15 cellular contexts compared by ENCODE assay signal in genomic region chr18:70292628-70293027, GRCh38. TPM values are rescaled to one million over a fixed set of nuclear protein-coding genes. Genes with fewer than 3 reads are reported as not detected.
DNase-seq lines count a peak whose midpoint lies in the region; ATAC-seq and TF ChIP-seq lines count a peak whose summit lies in the region.
"Had no signal": no experiment of that assay in that cellular context is flagged by ENCODE, and none has a peak within 500 bp of the region (broad histone marks: within the 10 kb centered on the region; RNA-seq: fewer than 3 reads in every experiment).

No MANE protein-coding gene starts in this region.

- POLR2A ChIA-PET in PC-9 (lab: Charles Lee; ENCODE audit: unreplicated experiment): no interaction called here

- in situ Hi-C loops in transverse colon (cut with MboI; ENCODE audit: low pct_ligation_motif_present in 1 of 4, low pct_unique_long_range_greater_than_20kb in 1 of 4, low sequenced_read_pairs in 3 of 4): loop anchor here in 1 of 4 donors (25.0 kb wide), 1 partner anchor 145 kb away; no protein-coding TSS in a partner anchor

- no peaks in the 10 kb centered on the region for H3K27me3 ChIP-seq in right cardiac atrium (ENCODE audit: control insufficient read depth, insufficient read depth)
- no peaks in the 10 kb centered on the region for H3K27me3 ChIP-seq in PC-9 (ENCODE audit: insufficient read depth, low read depth)
- H3K27me3 ChIP-seq in transverse colon: no peaks in the 10 kb centered on the region
- no peaks in the 10 kb centered on the region for H3K27me3 ChIP-seq in upper lobe of left lung
- H3K27me3 ChIP-seq: stomach had no signal

- peaks cover 10% of the 10 kb centered on the region for H3K4me1 ChIP-seq in right cardiac atrium (ENCODE audit: control insufficient read depth, insufficient read depth, low read length)
- H3K4me1 ChIP-seq in PC-9 (replicated peaks; ENCODE audit: insufficient read depth): peaks cover 61% of the 10 kb centered on the region
- peaks cover 19 to 73% (median 46%) of the 10 kb centered on the region in 4 donors for H3K4me1 ChIP-seq in transverse colon
- peaks cover 19 to 41% (median 36%) of the 10 kb centered on the region in 4 donors for H3K4me1 ChIP-seq in upper lobe of left lung

- no peak for ATAC-seq in right cardiac atrium
- ATAC-seq in left cardiac atrium: no peak
- ATAC-seq in upper lobe of left lung (ENCODE audit: low FRiP score in 2 of 2): no peak

- H3K4me3 ChIP-seq in right cardiac atrium (ENCODE audit: low read length) (no peak overlapping the region), PC-9 (no peak overlapping the region), fibroblast of villous mesenchyme (ENCODE audit: low read depth, low read length) (peak overlapping the region; percentile 18), transverse colon (no peak overlapping the region), upper lobe of left lung (no peak overlapping the region)
- H3K4me3 ChIP-seq: SK-N-MC, stomach had no signal

- H3K27ac ChIP-seq in right cardiac atrium (ENCODE audit: low read length): peak overlapping the region; percentile 2
- H3K27ac ChIP-seq in PC-9: no peak overlapping the region
- H3K27ac ChIP-seq in transverse colon: peak overlapping the region; percentile 62 to 93 (median 82)
- no peak overlapping the region for H3K27ac ChIP-seq in upper lobe of left lung
- H3K27ac ChIP-seq: SK-N-MC had no signal

- no peak for TF ChIP-seq CTCF in PC-9 (conservative IDR thresholded peaks at IDR 0.05)
- TF ChIP-seq CTCF in fibroblast of villous mesenchyme (IDR thresholded peaks at IDR 0.05; ENCODE audit: insufficient read depth, low read depth, low read length): no peak
- TF ChIP-seq CTCF in transverse colon (IDR thresholded peaks at IDR 0.05): no peak
- TF ChIP-seq CTCF in upper lobe of left lung (IDR thresholded peaks at IDR 0.05): no peak

- WGBS in right cardiac atrium: 61% methylated on average over 5 of the region's 5 CpGs
- 57 to 89% methylated on average over 2 to 5 of the region's 5 CpGs for WGBS in transverse colon (ENCODE audit: low coverage in 1 of 2), 2 donors
- WGBS in upper lobe of left lung, 2 donors: 76% methylated on average over 5 of the region's 5 CpGs

- H4K20me1 ChIP-seq in PC-9 (ENCODE audit: insufficient read depth): peaks cover 45% of the 10 kb centered on the region

- no peak for DNase-seq in right cardiac atrium
- DNase-seq in left cardiac atrium: no peak
- DNase-seq in PC-9: no peak
- no peak for DNase-seq in fibroblast of villous mesenchyme (ENCODE audit: low read depth)
- peak; percentile 53 for DNase-seq in transverse colon
- no peak for DNase-seq in hepatic stellate cell (ENCODE audit: low spot score)
- DNase-seq in AML-193 (lab: John Stamatoyannopoulos, UW): no peak
- DNase-seq in upper lobe of left lung: no peak
- DNase-seq: activated CD4-positive, alpha-beta T cell treated with anti-CD3 and anti-CD28 coated beads, Interleukin-2, amount 50 U/mL, for 1 hour; activated naive CD4-positive, alpha-beta T cell treated with Interleukin-2 at 50 U/mL for 16 hours; mesendoderm; NCI-H2029 treated with DMSO at 0.1 percent for 48 hours; NCI-H510A; stomach had no signal

- peak overlapping the region; percentile 94 for H3K4me2 ChIP-seq in PC-9

- TF ChIP-seq EP300 in transverse colon (IDR thresholded peaks at IDR 0.05; ENCODE audit: low read depth) (no peak), upper lobe of left lung (IDR thresholded peaks at IDR 0.05) (no peak)

- H3K9me3 ChIP-seq in right cardiac atrium (ENCODE audit: control insufficient read depth, low read length) (no peaks in the 10 kb centered on the region), PC-9 (ENCODE audit: insufficient read depth, low read depth) (no peaks in the 10 kb centered on the region), transverse colon (no peaks in the 10 kb centered on the region), upper lobe of left lung (no peaks in the 10 kb centered on the region)
- H3K9me3 ChIP-seq: stomach had no signal

- CTCF ChIA-PET in PC-9 (lab: Charles Lee): no interaction called here

- no peaks in the 10 kb centered on the region for H3K9me2 ChIP-seq in PC-9 (ENCODE audit: insufficient read depth)

- intact Hi-C loops in right cardiac atrium (cut with DNase I) (loop anchor here in 3 of 4 donors (10.0 kb wide), 2 partner anchors 88 to 132 kb away; partner anchors contain the start of gene RTTN (in 3 of the 3)), left cardiac atrium (cut with DNase I) (loop anchor here in 1 of 2 donors (10.0 kb wide), 1 partner anchor 132 kb away; no protein-coding TSS in a partner anchor), PC-9 (cut with micrococcal nuclease; ENCODE audit: unreplicated experiment) (loop anchor here (5.0 kb wide), 1 partner anchor 140 kb away; no protein-coding TSS in a partner anchor), transverse colon (cut with DNase I; ENCODE audit: low total_unique reads) (no loop called here)

- no peak for TF ChIP-seq POLR2A in transverse colon (IDR thresholded peaks at IDR 0.05)
- TF ChIP-seq POLR2A in upper lobe of left lung (IDR thresholded peaks at IDR 0.05): no peak

- H3F3A ChIP-seq in PC-9 (ENCODE audit: insufficient read depth, low read depth): peaks cover 7% of the 10 kb centered on the region

- H2AFZ ChIP-seq in PC-9: no peak overlapping the region

- peaks cover 81% of the 10 kb centered on the region for H3K79me2 ChIP-seq in PC-9 (ENCODE audit: low read depth)

- BruUV-seq in PC-9 (replicated peaks; lab: Mats Ljungman, UMichigan): no TSS peak

- H3K36me3 ChIP-seq in PC-9 (ENCODE audit: low read depth): peaks cover 16% of the 10 kb centered on the region; the same call in 1 of the 2 replicates
- H3K36me3 ChIP-seq in transverse colon: no peaks in the 10 kb centered on the region
- no peaks in the 10 kb centered on the region for H3K36me3 ChIP-seq in upper lobe of left lung
- H3K36me3 ChIP-seq: stomach had no signal

RNA-seq across cellular contexts. Expression of gene SOCS6, which starts 3.8 kb away (rescaled TPM):
- total RNA-seq in right cardiac atrium: 10 to 100 TPM; 18.6 to 22.8 (median 18.9) TPM
- polyA plus RNA-seq in right cardiac atrium: 7.8 TPM
- 10 to 100 TPM; 15.4 to 16.5 TPM for total RNA-seq in left cardiac atrium
- 20.9 and 21.0 TPM in 2 replicates for total RNA-seq in PC-9 (2021)
- total RNA-seq in fibroblast of villous mesenchyme: 30.9 and 34.5 TPM in 2 replicates
- total RNA-seq in transverse colon: 10 to 100 TPM; 11.5 to 47.8 (median 46.1) TPM
- total RNA-seq in upper lobe of left lung: 10 to 100 TPM; 11.0 to 29.2 (median 19.8) TPM

Comparison
In these comparisons a context has a peak if more than half of its experiments do, and no peak if none do; other contexts are left out.
1. H3K27ac ChIP-seq: peak in right cardiac atrium (single experiment) and transverse colon (4 of 4); none in PC-9 (single experiment) and upper lobe of left lung (0 of 4).